ENCODE assay signal across 1 cellular context in genomic region chr15:85380217-85380859, GRCh38.
TF ChIP-seq lines count a peak whose summit lies in the region.

Gene AKAP13 (plus strand): TSS chr15:85380603. CDS start chr15:85485721, 105,118 bp downstream.

TF ChIP-seq in GM23338, 12 proteins besides CTCF, POLR2A, EP300 and RAD21:
- TF ChIP-seq, protein P1, sequence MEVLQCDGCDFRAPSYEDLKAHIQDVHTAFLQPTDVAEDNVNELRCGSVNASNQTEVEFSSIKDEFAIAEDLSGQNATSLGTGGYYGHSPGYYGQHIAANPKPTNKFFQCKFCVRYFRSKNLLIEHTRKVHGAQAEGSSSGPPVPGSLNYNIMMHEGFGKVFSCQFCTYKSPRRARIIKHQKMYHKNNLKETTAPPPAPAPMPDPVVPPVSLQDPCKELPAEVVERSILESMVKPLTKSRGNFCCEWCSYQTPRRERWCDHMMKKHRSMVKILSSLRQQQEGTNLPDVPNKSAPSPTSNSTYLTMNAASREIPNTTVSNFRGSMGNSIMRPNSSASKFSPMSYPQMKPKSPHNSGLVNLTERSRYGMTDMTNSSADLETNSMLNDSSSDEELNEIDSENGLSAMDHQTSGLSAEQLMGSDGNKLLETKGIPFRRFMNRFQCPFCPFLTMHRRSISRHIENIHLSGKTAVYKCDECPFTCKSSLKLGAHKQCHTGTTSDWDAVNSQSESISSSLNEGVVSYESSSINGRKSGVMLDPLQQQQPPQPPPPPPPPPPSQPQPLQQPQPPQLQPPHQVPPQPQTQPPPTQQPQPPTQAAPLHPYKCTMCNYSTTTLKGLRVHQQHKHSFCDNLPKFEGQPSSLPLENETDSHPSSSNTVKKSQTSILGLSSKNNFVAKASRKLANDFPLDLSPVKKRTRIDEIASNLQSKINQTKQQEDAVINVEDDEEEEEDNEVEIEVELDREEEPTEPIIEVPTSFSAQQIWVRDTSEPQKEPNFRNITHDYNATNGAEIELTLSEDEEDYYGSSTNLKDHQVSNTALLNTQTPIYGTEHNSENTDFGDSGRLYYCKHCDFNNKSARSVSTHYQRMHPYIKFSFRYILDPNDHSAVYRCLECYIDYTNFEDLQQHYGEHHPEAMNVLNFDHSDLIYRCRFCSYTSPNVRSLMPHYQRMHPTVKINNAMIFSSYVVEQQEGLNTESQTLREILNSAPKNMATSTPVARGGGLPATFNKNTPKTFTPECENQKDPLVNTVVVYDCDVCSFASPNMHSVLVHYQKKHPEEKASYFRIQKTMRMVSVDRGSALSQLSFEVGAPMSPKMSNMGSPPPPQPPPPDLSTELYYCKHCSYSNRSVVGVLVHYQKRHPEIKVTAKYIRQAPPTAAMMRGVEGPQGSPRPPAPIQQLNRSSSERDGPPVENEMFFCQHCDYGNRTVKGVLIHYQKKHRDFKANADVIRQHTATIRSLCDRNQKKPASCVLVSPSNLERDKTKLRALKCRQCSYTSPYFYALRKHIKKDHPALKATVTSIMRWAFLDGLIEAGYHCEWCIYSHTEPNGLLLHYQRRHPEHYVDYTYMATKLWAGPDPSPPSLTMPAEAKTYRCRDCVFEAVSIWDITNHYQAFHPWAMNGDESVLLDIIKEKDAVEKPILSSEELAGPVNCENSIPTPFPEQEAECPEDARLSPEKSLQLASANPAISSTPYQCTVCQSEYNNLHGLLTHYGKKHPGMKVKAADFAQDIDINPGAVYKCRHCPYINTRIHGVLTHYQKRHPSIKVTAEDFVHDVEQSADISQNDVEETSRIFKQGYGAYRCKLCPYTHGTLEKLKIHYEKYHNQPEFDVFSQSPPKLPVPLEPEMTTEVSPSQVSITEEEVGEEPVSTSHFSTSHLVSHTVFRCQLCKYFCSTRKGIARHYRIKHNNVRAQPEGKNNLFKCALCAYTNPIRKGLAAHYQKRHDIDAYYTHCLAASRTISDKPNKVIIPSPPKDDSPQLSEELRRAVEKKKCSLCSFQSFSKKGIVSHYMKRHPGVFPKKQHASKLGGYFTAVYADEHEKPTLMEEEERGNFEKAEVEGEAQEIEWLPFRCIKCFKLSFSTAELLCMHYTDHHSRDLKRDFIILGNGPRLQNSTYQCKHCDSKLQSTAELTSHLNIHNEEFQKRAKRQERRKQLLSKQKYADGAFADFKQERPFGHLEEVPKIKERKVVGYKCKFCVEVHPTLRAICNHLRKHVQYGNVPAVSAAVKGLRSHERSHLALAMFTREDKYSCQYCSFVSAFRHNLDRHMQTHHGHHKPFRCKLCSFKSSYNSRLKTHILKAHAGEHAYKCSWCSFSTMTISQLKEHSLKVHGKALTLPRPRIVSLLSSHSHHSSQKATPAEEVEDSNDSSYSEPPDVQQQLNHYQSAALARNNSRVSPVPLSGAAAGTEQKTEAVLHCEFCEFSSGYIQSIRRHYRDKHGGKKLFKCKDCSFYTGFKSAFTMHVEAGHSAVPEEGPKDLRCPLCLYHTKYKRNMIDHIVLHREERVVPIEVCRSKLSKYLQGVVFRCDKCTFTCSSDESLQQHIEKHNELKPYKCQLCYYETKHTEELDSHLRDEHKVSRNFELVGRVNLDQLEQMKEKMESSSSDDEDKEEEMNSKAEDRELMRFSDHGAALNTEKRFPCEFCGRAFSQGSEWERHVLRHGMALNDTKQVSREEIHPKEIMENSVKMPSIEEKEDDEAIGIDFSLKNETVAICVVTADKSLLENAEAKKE (CRISPR knock-in tag; IDR thresholded peaks at IDR 0.05), result no peak
- TF ChIP-seq REST (IDR thresholded peaks at IDR 0.05; ENCODE audit: unreplicated experiment), result no peak
- no peak for TF ChIP-seq EZH2 (IDR thresholded peaks at IDR 0.05; ENCODE audit: low read depth, unreplicated experiment)
- TF ChIP-seq STAT1 (IDR thresholded peaks at IDR 0.05; ENCODE audit: unreplicated experiment), result no peak
- TF ChIP-seq, protein P2, sequence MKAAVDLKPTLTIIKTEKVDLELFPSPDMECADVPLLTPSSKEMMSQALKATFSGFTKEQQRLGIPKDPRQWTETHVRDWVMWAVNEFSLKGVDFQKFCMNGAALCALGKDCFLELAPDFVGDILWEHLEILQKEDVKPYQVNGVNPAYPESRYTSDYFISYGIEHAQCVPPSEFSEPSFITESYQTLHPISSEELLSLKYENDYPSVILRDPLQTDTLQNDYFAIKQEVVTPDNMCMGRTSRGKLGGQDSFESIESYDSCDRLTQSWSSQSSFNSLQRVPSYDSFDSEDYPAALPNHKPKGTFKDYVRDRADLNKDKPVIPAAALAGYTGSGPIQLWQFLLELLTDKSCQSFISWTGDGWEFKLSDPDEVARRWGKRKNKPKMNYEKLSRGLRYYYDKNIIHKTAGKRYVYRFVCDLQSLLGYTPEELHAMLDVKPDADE (IDR thresholded peaks at IDR 0.05), result no peak
- TF ChIP-seq EZH2phosphoT487 (IDR thresholded peaks at IDR 0.05; ENCODE audit: unreplicated experiment), result no peak
- peak; percentile 95 for TF ChIP-seq POLR2AphosphoS5 (IDR thresholded peaks at IDR 0.05; ENCODE audit: low read depth)
- TF ChIP-seq ZNF331 (CRISPR knock-in tag; IDR thresholded peaks at IDR 0.05; ENCODE audit: low read depth), result no peak
- no peak for TF ChIP-seq JUNB (IDR thresholded peaks at IDR 0.05; ENCODE audit: unreplicated experiment)
- peak; percentile 41; the same call in 1 of the 2 replicates for TF ChIP-seq CREB1 (CRISPR knock-in tag; IDR thresholded peaks at IDR 0.05; ENCODE audit: low read depth)
- TF ChIP-seq ZNF114 (CRISPR knock-in tag; IDR thresholded peaks at IDR 0.05), result no peak
- TF ChIP-seq NANOG (IDR thresholded peaks at IDR 0.05; ENCODE audit: borderline replicate concordance), result no peak
